Comparison of ENCODE assay signal across 1 cellular context in the genomic region with DNA sequence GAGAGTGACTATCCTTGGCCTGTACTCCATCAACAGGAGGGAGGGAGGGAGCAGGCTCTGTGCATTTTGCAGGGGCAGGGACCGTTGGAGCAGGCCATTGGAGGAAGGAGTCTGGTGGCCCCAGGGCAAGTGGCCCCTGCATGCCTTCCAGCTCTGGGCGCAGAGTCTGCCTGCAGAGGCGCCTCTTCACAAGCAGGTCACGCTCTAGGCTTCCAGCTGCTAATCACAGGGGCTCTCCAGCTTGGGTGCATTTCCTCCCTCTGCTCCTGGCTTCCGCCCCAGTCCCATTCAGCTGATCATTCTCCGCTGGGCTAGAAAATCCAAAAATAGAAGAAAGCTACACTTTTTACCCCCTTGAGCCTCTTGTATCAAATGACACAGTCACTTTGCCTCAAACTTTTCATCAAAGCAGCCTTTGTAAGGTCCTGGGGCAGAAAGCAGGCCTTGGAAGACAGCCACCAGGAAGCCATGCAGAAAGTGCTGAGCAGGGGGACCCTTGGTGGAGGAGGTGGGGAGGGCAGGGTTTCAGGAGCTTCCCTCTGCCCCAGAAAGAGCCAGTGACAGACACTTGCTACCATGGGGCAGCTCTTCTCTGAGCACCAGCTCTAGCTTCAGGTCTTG.
TF ChIP-seq lines count a peak whose summit lies in the region.

No MANE protein-coding gene starts in this region.

TF ChIP-seq in K562, 482 proteins besides CTCF, POLR2A, EP300 and RAD21:
- TF ChIP-seq LARP7 (IDR thresholded peaks at IDR 0.05) (no peak), DMBX1 (CRISPR knock-in tag; IDR thresholded peaks at IDR 0.05; ENCODE audit: borderline replicate concordance) (no peak), ZNF274 (IDR thresholded peaks at IDR 0.05; ENCODE audit: borderline replicate concordance, low read depth, low read length) (no peak), HDAC3 (IDR thresholded peaks at IDR 0.05; ENCODE audit: borderline replicate concordance, partially characterized antibody) (no peak), FOXP1 (CRISPR knock-in tag; IDR thresholded peaks at IDR 0.05) (no peak), CC2D1A (IDR thresholded peaks at IDR 0.05) (no peak), PRMT5 (CRISPR knock-in tag; IDR thresholded peaks at IDR 0.05) (no peak), POLR3G (IDR thresholded peaks at IDR 0.05; ENCODE audit: extremely low read depth, insufficient read length, insufficient replicate concordance) (no peak), NR4A1 (CRISPR knock-in tag; IDR thresholded peaks at IDR 0.05) (no peak), NR4A1 (tag; IDR thresholded peaks at IDR 0.05) (no peak), GTF2E2 (tag; IDR thresholded peaks at IDR 0.05) (no peak), ADNP (tag; IDR thresholded peaks at IDR 0.05) (no peak), ZNF197 (CRISPR knock-in tag; IDR thresholded peaks at IDR 0.05; ENCODE audit: low read depth) (no peak), JUNB (CRISPR knock-in tag; conservative IDR thresholded peaks at IDR 0.05) (no peak), HSF4 (CRISPR knock-in tag; IDR thresholded peaks at IDR 0.05; ENCODE audit: borderline replicate concordance) (no peak)
- TF ChIP-seq, protein P1, sequence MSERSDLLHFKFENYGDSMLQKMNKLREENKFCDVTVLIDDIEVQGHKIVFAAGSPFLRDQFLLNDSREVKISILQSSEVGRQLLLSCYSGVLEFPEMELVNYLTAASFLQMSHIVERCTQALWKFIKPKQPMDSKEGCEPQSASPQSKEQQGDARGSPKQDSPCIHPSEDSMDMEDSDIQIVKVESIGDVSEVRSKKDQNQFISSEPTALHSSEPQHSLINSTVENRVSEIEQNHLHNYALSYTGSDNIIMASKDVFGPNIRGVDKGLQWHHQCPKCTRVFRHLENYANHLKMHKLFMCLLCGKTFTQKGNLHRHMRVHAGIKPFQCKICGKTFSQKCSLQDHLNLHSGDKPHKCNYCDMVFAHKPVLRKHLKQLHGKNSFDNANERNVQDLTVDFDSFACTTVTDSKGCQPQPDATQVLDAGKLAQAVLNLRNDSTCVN (CRISPR knock-in tag; IDR thresholded peaks at IDR 0.05) = no peak
- TF ChIP-seq, protein P2, sequence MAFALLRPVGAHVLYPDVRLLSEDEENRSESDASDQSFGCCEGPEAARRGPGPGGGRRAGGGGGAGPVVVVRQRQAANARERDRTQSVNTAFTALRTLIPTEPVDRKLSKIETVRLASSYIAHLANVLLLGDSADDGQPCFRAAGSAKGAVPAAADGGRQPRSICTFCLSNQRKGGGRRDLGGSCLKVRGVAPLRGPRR (CRISPR knock-in tag; IDR thresholded peaks at IDR 0.05) = no peak
